In the genomic region with DNA sequence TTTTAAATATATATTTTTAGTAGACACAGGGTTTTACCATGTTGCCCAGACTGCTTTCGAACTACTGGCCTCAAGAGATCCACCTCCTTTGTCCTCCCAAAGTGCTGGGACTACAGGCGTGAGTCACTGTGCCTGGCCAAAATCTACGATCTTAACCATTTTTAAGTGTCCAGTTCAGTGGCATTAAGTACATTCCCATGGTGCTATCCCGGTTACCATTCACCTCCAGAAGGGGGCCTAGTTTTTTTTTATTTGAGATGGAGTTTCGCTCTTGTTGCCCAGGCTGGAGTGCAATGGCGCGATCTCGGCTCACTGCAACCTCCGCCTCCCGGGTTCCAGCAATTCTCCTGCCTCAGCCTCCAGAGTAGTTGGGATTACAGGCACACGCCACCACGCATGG, we compare ENCODE assay signal across 15 cellular contexts. TPM values are rescaled to one million over a fixed set of nuclear protein-coding genes. Genes with fewer than 3 reads are reported as not detected.
DNase-seq lines count a peak whose midpoint lies in the region; ATAC-seq and TF ChIP-seq lines count a peak whose summit lies in the region.
"Not testable (repeated sequence)": the region's sequence is repeated elsewhere in the genome, so short reads cannot be mapped to it uniquely, and the experiment has no call there.
"Had no signal": no experiment of that assay in that cellular context is flagged by ENCODE, and none has a peak within 500 bp of the region (broad histone marks: within the 10 kb centered on the region; RNA-seq: fewer than 3 reads in every experiment).

No MANE protein-coding gene starts in this region.

- H3K27me3 Mint-ChIP-seq in GM23338 (ENCODE audit: insufficient read depth, low read depth, poor library complexity) (peaks cover 15% of the 10 kb centered on the region), glutamatergic neuron (ENCODE audit: unreplicated experiment) (peaks cover 10% of the 10 kb centered on the region)
- not testable (repeated sequence) for H3K27me3 Mint-ChIP-seq in T-helper 17 cell; chondrocyte (ENCODE audit: low read depth)

- H3K4me3 ChIP-seq in DND-41 (ENCODE audit: low read depth in 1 of 2, low read length in 2 of 2); GM23338; OCI-LY3 (ENCODE audit: low read length); gastrocnemius medialis: not testable (repeated sequence)

- TF ChIP-seq CTCF in DND-41 (IDR thresholded peaks at IDR 0.05; ENCODE audit: borderline replicate concordance, extremely low read depth, low read length, poor library complexity, severe bottlenecking): peak; percentile 11
- TF ChIP-seq CTCF in GM23338 (conservative IDR thresholded peaks at IDR 0.05; ENCODE audit: low read depth in 2 of 2): peak; percentile 1 to 28; a peak in 1 of 4 replicates
- TF ChIP-seq CTCF in OCI-LY3 (IDR thresholded peaks at IDR 0.05; ENCODE audit: low read depth, low read length): peak; percentile 4; the same call in 1 of the 2 replicates
- TF ChIP-seq CTCF in chondrocyte (IDR thresholded peaks at IDR 0.05): peak; percentile 37
- TF ChIP-seq CTCF in glutamatergic neuron (IDR thresholded peaks at IDR 0.05; ENCODE audit: partially characterized antibody, unreplicated experiment): peak; percentile 14
- TF ChIP-seq CTCF in gastrocnemius medialis (IDR thresholded peaks at IDR 0.05 in 4 of 5, conservative IDR thresholded peaks at IDR 0.05 in 1 of 5): not testable (repeated sequence)

- not testable (repeated sequence) for H3K4me1 Mint-ChIP-seq in GM23338; glutamatergic neuron (ENCODE audit: low read depth, unreplicated experiment)
- H3K4me1 Mint-ChIP-seq in T-helper 17 cell: peaks cover 32% of the 10 kb centered on the region
- H3K4me1 Mint-ChIP-seq in chondrocyte (ENCODE audit: low read depth): peaks cover 11% of the 10 kb centered on the region

- H2AFZ ChIP-seq in DND-41 (ENCODE audit: low read depth, low read length); GM23338; OCI-LY3 (ENCODE audit: low read depth, low read length): not testable (repeated sequence)

- H3K9me2 ChIP-seq in GM23338 (ENCODE audit: insufficient read depth): not testable (repeated sequence)

- in situ Hi-C loops in ACHN (cut with HindIII; ENCODE audit: low pct_ligation_motif_present, low pct_unique_long_range_greater_than_20kb, low sequenced_read_pairs); gastrocnemius medialis (cut with MboI; ENCODE audit: low sequenced_read_pairs in 4 of 4): not testable (repeated sequence)

- intact Hi-C loops in gastrocnemius medialis (cut with DNase I; ENCODE audit: low total_unique reads): not testable (repeated sequence)

- H3K27me3 ChIP-seq in DND-41 (ENCODE audit: insufficient read depth, low read length, poor library complexity); GM23338 (ENCODE audit: insufficient read depth); gastrocnemius medialis: not testable (repeated sequence)
- peaks cover 12% of the 10 kb centered on the region for H3K27me3 ChIP-seq in OCI-LY3 (ENCODE audit: low read depth, low read length)

- H3K27ac ChIP-seq in DND-41 (ENCODE audit: low read length); GM23338 (ENCODE audit: low read depth); OCI-LY3 (ENCODE audit: low read length): not testable (repeated sequence)
- H3K27ac ChIP-seq in gastrocnemius medialis: peak overlapping the region in 3 of 4 donors; percentile 57 to 67 (median 59)

- not testable (repeated sequence) for H3K27ac Mint-ChIP-seq in GM23338; T-helper 17 cell; chondrocyte (ENCODE audit: unreplicated experiment); glutamatergic neuron (ENCODE audit: unreplicated experiment)

- not testable (repeated sequence) for H3K9ac ChIP-seq in DND-41 (ENCODE audit: low read depth, low read length); OCI-LY3 (ENCODE audit: low read length)

- H3K79me2 ChIP-seq in DND-41 (ENCODE audit: insufficient read depth, low read length); GM23338 (replicated peaks; ENCODE audit: insufficient read depth); OCI-LY3 (ENCODE audit: low read length): not testable (repeated sequence)

- H3K4me1 ChIP-seq in DND-41 (ENCODE audit: insufficient read depth, low read length): peaks cover 27% of the 10 kb centered on the region
- H3K4me1 ChIP-seq in GM23338 (ENCODE audit: insufficient read depth); OCI-LY3 (ENCODE audit: low read length); gastrocnemius medialis: not testable (repeated sequence)

- H3K4me3 Mint-ChIP-seq in GM23338; chondrocyte (ENCODE audit: unreplicated experiment); glutamatergic neuron (ENCODE audit: unreplicated experiment): not testable (repeated sequence)
- H3K4me3 Mint-ChIP-seq in T-helper 17 cell: peak overlapping the region; percentile 45

- H4K20me1 ChIP-seq in DND-41 (ENCODE audit: insufficient read depth, low read length); GM23338 (replicated peaks; ENCODE audit: insufficient read depth); OCI-LY3 (ENCODE audit: insufficient read depth, low read length): not testable (repeated sequence)

- H3K4me2 ChIP-seq in DND-41 (ENCODE audit: insufficient read depth, low read length); GM23338; OCI-LY3 (ENCODE audit: low read length): not testable (repeated sequence)

- H3K36me3 ChIP-seq in DND-41 (ENCODE audit: insufficient read depth, low read length): peaks cover 13% of the 10 kb centered on the region
- not testable (repeated sequence) for H3K36me3 ChIP-seq in GM23338 (ENCODE audit: insufficient read depth); OCI-LY3 (replicated peaks; ENCODE audit: low read depth, low read length); gastrocnemius medialis

- H3F3A ChIP-seq in GM23338 (replicated peaks; ENCODE audit: low read depth): not testable (repeated sequence)

- H3K9me3 ChIP-seq in DND-41 (ENCODE audit: insufficient read depth, low read length, severe bottlenecking); OCI-LY3 (ENCODE audit: insufficient read depth, low read length); T-helper 17 cell (ENCODE audit: control insufficient read depth, low read length, poor library complexity, severe bottlenecking); gastrocnemius medialis: not testable (repeated sequence)

- DNase-seq in ACHN (peak; percentile 25), GM23338 (ENCODE audit: low spot score) (peak; percentile 34)
- not testable (repeated sequence) for DNase-seq in DND-41; T-helper 17 cell; chondrocyte (ENCODE audit: low spot score); glutamatergic neuron; gastrocnemius medialis

- not testable (repeated sequence) for H3K36me3 Mint-ChIP-seq in GM23338 (ENCODE audit: low read depth); T-helper 17 cell (ENCODE audit: low read depth); chondrocyte (ENCODE audit: low read depth); glutamatergic neuron (ENCODE audit: unreplicated experiment)

- ATAC-seq in DND-41 (ENCODE audit: insufficient read depth, low read depth); GM23338; T-helper 17 cell; gastrocnemius medialis: not testable (repeated sequence)

- H3K9me3 Mint-ChIP-seq in GM23338; chondrocyte (ENCODE audit: low read depth); glutamatergic neuron (ENCODE audit: unreplicated experiment): not testable (repeated sequence)

- not testable (repeated sequence) for TF ChIP-seq POLR2A in gastrocnemius medialis (IDR thresholded peaks at IDR 0.05)

RNA-seq across cellular contexts. Expression of gene IL27RA, which starts 3.6 kb away (rescaled TPM):
- total RNA-seq in GM23338 (2014; rRNA removed; shearing (Covaris generic)): 11.4 and 12.8 TPM in 2 replicates
- 7.7 and 8.3 TPM in 2 replicates for polyA plus RNA-seq in GM23338 (2016; fragmentation: Nextera tagmentation; extraction: Ambion mirVana)
- 10 to 100 TPM; 39.6 to 51.6 TPM for total RNA-seq in T-helper 17 cell
- total RNA-seq in chondrocyte: 2.5 to 3.0 TPM (median 2.9 TPM) in 3 replicates
- total RNA-seq in glutamatergic neuron (ENCODE audit: unreplicated experiment): not detected
- total RNA-seq in gastrocnemius medialis: 1 to 10 TPM; 1.4 to 3.7 (median 2.0) TPM

RNA-seq across cellular contexts. Expression of gene RLN3, which starts 7.2 kb away (rescaled TPM):
- not detected in 2 replicates for total RNA-seq in GM23338 (2014; rRNA removed; shearing (Covaris generic))
- not detected in 2 replicates for polyA plus RNA-seq in GM23338 (2016; fragmentation: Nextera tagmentation; extraction: Ambion mirVana)
- not detected for total RNA-seq in T-helper 17 cell
- total RNA-seq in chondrocyte: not detected in 3 replicates
- not detected for total RNA-seq in glutamatergic neuron (ENCODE audit: unreplicated experiment)
- total RNA-seq in gastrocnemius medialis: not detected
- total RNA-seq: CD4-positive, alpha-beta memory T cell; GM12878; HT1080; NCI-H460; Right ventricle myocardium inferior; SJSA1; T-helper 1 cell treated with Interleukin-12 subunit alpha and Interleukin-12 subunit beta and Interleukin-4 antibody, amounts not matched to agents 30 ng/mL and 1 ng/mL, for 36 hours had no signal
- polyA plus RNA-seq: GM12878 had no signal

RNA-seq across cellular contexts. Expression of gene PALM3, which starts 26.7 kb away (rescaled TPM):
- total RNA-seq in GM23338 (2014; rRNA removed; shearing (Covaris generic)): 40.2 and 45.8 TPM in 2 replicates
- 16.6 and 19.6 TPM in 2 replicates for polyA plus RNA-seq in GM23338 (2016; fragmentation: Nextera tagmentation; extraction: Ambion mirVana)
- total RNA-seq in T-helper 17 cell: not detected
- 0.82 to 0.95 TPM (median 0.92 TPM) in 3 replicates for total RNA-seq in chondrocyte
- total RNA-seq in glutamatergic neuron (ENCODE audit: unreplicated experiment): 6.7 TPM
- total RNA-seq in gastrocnemius medialis: not detected
- total RNA-seq: CD4-positive, alpha-beta memory T cell; GM12878; NCI-H460; SJSA1; T-helper 1 cell treated with Interleukin-12 subunit alpha and Interleukin-12 subunit beta and Interleukin-4 antibody, amounts not matched to agents 30 ng/mL and 1 ng/mL, for 36 hours had no signal
- polyA plus RNA-seq: CD4-positive, alpha-beta memory T cell had no signal

RNA-seq across cellular contexts. Expression of gene RFX1, which starts 29.0 kb away (rescaled TPM):
- 10.1 and 11.8 TPM in 2 replicates for total RNA-seq in GM23338 (2014; rRNA removed; shearing (Covaris generic))
- polyA plus RNA-seq in GM23338 (2016; fragmentation: Nextera tagmentation; extraction: Ambion mirVana): 8.9 and 9.4 TPM in 2 replicates
- total RNA-seq in T-helper 17 cell (10 to 100 TPM; 23.3 to 24.7 TPM), chondrocyte (9.1 to 9.4 TPM (median 9.4 TPM) in 3 replicates), glutamatergic neuron (ENCODE audit: unreplicated experiment) (9.4 TPM), gastrocnemius medialis (1 to 10 TPM; 2.7 to 7.2 (median 4.4) TPM)

RNA-seq across cellular contexts. Expression of gene MISP3, which starts 37.4 kb away (rescaled TPM):
- 1.9 and 7.8 TPM in 2 replicates for total RNA-seq in GM23338 (2014; rRNA removed; shearing (Covaris generic))
- polyA plus RNA-seq in GM23338 (2016; fragmentation: Nextera tagmentation; extraction: Ambion mirVana): 2.4 and 2.7 TPM in 2 replicates
- total RNA-seq in T-helper 17 cell (1 to 10 TPM in 1 of 2 donors, under 1 TPM in 1; 0.65 to 1.3 TPM), chondrocyte (1.00 to 3.7 TPM (median 2.0 TPM) in 3 replicates), glutamatergic neuron (ENCODE audit: unreplicated experiment) (2.2 TPM), gastrocnemius medialis (1 to 10 TPM; 1.8 to 8.0 (median 5.7) TPM)
